Comparison of ENCODE assay signal across 1 cellular context in the genomic region with DNA sequence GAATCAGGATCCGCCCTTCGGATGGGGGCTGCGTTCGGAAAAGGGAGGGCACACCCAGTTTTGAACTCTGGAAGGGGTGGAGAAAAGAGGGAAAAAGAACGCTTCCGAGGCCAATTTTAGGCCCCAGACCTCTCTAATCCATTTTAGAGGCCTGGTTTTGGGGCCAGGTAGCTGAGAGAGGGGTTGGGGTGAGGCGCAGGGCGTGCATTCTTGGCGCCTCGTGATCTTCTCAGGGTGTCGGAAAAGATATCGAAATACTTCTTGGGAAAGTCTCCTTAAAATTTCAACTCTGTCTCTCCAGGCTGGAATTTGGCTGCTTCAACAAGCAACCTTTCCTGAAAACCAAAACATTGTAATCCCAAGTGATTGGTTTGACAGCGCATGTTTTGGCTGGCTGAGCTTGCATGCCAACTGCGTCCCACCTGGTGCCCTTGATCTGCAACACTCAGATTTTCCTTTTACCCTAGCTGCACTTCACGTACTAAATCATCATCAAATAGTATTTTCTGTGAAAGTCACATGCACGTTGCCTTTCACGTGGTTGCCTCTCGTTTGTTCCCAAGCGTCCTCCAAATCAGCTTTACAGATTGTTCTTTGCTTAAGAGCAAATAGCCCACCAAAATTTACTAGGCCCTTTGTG.
TF ChIP-seq lines count a peak whose summit lies in the region.

No MANE protein-coding gene starts in this region.

TF ChIP-seq in HepG2, 621 proteins besides CTCF, POLR2A, EP300 and RAD21 (continued from another document and continues in another):
- TF ChIP-seq, protein P1, sequence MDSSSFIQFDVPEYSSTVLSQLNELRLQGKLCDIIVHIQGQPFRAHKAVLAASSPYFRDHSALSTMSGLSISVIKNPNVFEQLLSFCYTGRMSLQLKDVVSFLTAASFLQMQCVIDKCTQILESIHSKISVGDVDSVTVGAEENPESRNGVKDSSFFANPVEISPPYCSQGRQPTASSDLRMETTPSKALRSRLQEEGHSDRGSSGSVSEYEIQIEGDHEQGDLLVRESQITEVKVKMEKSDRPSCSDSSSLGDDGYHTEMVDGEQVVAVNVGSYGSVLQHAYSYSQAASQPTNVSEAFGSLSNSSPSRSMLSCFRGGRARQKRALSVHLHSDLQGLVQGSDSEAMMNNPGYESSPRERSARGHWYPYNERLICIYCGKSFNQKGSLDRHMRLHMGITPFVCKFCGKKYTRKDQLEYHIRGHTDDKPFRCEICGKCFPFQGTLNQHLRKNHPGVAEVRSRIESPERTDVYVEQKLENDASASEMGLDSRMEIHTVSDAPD (CRISPR knock-in tag; IDR thresholded peaks at IDR 0.05): no peak
- TF ChIP-seq ZNF776 (CRISPR knock-in tag; IDR thresholded peaks at IDR 0.05): no peak
- TF ChIP-seq, protein P2, sequence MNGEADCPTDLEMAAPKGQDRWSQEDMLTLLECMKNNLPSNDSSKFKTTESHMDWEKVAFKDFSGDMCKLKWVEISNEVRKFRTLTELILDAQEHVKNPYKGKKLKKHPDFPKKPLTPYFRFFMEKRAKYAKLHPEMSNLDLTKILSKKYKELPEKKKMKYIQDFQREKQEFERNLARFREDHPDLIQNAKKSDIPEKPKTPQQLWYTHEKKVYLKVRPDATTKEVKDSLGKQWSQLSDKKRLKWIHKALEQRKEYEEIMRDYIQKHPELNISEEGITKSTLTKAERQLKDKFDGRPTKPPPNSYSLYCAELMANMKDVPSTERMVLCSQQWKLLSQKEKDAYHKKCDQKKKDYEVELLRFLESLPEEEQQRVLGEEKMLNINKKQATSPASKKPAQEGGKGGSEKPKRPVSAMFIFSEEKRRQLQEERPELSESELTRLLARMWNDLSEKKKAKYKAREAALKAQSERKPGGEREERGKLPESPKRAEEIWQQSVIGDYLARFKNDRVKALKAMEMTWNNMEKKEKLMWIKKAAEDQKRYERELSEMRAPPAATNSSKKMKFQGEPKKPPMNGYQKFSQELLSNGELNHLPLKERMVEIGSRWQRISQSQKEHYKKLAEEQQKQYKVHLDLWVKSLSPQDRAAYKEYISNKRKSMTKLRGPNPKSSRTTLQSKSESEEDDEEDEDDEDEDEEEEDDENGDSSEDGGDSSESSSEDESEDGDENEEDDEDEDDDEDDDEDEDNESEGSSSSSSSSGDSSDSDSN (CRISPR knock-in tag; IDR thresholded peaks at IDR 0.05): no peak
- TF ChIP-seq ZNF484 (CRISPR knock-in tag; IDR thresholded peaks at IDR 0.05; ENCODE audit: borderline replicate concordance, low read depth): no peak
- TF ChIP-seq TOPORS (CRISPR knock-in tag; IDR thresholded peaks at IDR 0.05): no peak
- TF ChIP-seq, protein P3, sequence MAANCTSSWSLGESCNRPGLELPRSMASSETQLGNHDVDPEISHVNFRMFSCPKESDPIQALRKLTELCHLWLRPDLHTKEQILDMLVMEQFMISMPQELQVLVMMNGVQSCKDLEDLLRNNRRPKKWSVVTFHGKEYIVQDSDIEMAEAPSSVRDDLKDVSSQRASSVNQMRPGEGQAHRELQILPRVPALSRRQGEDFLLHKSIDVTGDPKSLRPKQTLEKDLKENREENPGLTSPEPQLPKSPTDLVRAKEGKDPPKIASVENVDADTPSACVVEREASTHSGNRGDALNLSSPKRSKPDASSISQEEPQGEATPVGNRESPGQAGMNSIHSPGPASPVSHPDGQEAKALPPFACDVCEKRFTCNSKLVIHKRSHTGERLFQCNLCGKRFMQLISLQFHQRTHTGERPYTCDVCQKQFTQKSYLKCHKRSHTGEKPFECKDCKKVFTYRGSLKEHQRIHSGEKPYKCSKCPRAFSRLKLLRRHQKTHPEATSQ (CRISPR knock-in tag; IDR thresholded peaks at IDR 0.05; ENCODE audit: borderline replicate concordance): no peak
- no peak for TF ChIP-seq ZNF670 (CRISPR knock-in tag; IDR thresholded peaks at IDR 0.05; ENCODE audit: borderline replicate concordance)
- no peak for TF ChIP-seq CCAR2 (optimal IDR thresholded peaks at IDR 0.05; ENCODE audit: low read depth, low read length)
- TF ChIP-seq, protein P4, sequence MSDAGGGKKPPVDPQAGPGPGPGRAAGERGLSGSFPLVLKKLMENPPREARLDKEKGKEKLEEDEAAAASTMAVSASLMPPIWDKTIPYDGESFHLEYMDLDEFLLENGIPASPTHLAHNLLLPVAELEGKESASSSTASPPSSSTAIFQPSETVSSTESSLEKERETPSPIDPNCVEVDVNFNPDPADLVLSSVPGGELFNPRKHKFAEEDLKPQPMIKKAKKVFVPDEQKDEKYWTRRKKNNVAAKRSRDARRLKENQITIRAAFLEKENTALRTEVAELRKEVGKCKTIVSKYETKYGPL (CRISPR knock-in tag; IDR thresholded peaks at IDR 0.05): no peak
- TF ChIP-seq TP53 (CRISPR knock-in tag; conservative IDR thresholded peaks at IDR 0.05): no peak
- no peak for TF ChIP-seq AHR (CRISPR knock-in tag; IDR thresholded peaks at IDR 0.05)
- no peak for TF ChIP-seq FOXJ3 (CRISPR knock-in tag; IDR thresholded peaks at IDR 0.05; ENCODE audit: borderline replicate concordance)
- no peak for TF ChIP-seq SP140L (CRISPR knock-in tag; IDR thresholded peaks at IDR 0.05; ENCODE audit: borderline replicate concordance)
- TF ChIP-seq, protein P5, sequence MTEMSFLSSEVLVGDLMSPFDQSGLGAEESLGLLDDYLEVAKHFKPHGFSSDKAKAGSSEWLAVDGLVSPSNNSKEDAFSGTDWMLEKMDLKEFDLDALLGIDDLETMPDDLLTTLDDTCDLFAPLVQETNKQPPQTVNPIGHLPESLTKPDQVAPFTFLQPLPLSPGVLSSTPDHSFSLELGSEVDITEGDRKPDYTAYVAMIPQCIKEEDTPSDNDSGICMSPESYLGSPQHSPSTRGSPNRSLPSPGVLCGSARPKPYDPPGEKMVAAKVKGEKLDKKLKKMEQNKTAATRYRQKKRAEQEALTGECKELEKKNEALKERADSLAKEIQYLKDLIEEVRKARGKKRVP (CRISPR knock-in tag; IDR thresholded peaks at IDR 0.05): no peak
- no peak for TF ChIP-seq HOXA5 (CRISPR knock-in tag; IDR thresholded peaks at IDR 0.05)
- TF ChIP-seq ZNF737 (CRISPR knock-in tag; IDR thresholded peaks at IDR 0.05; ENCODE audit: borderline replicate concordance): no peak
- no peak for TF ChIP-seq NONO (IDR thresholded peaks at IDR 0.05)
- TF ChIP-seq NONO (CRISPR knock-in tag; conservative IDR thresholded peaks at IDR 0.05): no peak
- TF ChIP-seq ZNF629 (CRISPR knock-in tag; conservative IDR thresholded peaks at IDR 0.05): no peak
- TF ChIP-seq, protein P6, sequence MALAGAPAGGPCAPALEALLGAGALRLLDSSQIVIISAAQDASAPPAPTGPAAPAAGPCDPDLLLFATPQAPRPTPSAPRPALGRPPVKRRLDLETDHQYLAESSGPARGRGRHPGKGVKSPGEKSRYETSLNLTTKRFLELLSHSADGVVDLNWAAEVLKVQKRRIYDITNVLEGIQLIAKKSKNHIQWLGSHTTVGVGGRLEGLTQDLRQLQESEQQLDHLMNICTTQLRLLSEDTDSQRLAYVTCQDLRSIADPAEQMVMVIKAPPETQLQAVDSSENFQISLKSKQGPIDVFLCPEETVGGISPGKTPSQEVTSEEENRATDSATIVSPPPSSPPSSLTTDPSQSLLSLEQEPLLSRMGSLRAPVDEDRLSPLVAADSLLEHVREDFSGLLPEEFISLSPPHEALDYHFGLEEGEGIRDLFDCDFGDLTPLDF (CRISPR knock-in tag; IDR thresholded peaks at IDR 0.05): no peak
- TF ChIP-seq FIP1L1 (IDR thresholded peaks at IDR 0.05; ENCODE audit: borderline replicate concordance, insufficient read depth, low read depth, low read length): no peak
- no peak for TF ChIP-seq SMAD3 (CRISPR knock-in tag; IDR thresholded peaks at IDR 0.05)
- no peak for TF ChIP-seq GATAD2A (CRISPR knock-in tag; IDR thresholded peaks at IDR 0.05)
- no peak for TF ChIP-seq SPEN (CRISPR knock-in tag; IDR thresholded peaks at IDR 0.05; ENCODE audit: low read depth)
- TF ChIP-seq, protein P7, sequence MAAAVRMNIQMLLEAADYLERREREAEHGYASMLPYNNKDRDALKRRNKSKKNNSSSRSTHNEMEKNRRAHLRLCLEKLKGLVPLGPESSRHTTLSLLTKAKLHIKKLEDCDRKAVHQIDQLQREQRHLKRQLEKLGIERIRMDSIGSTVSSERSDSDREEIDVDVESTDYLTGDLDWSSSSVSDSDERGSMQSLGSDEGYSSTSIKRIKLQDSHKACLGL (CRISPR knock-in tag; IDR thresholded peaks at IDR 0.05): no peak
- no peak for TF ChIP-seq ZNF530 (CRISPR knock-in tag; IDR thresholded peaks at IDR 0.05; ENCODE audit: low read depth)
- TF ChIP-seq KLF6 (CRISPR knock-in tag; IDR thresholded peaks at IDR 0.05): no peak
- no peak for TF ChIP-seq ZSCAN31 (CRISPR knock-in tag; IDR thresholded peaks at IDR 0.05; ENCODE audit: low read depth)
- no peak for TF ChIP-seq ZFP41 (CRISPR knock-in tag; IDR thresholded peaks at IDR 0.05; ENCODE audit: borderline replicate concordance)
- no peak for TF ChIP-seq ZNF460 (CRISPR knock-in tag; IDR thresholded peaks at IDR 0.05; ENCODE audit: borderline replicate concordance)
- no peak for TF ChIP-seq CBX5 (CRISPR knock-in tag; IDR thresholded peaks at IDR 0.05; ENCODE audit: borderline replicate concordance)
- TF ChIP-seq POGZ (CRISPR knock-in tag; IDR thresholded peaks at IDR 0.05): no peak
- TF ChIP-seq ZNF430 (CRISPR knock-in tag; IDR thresholded peaks at IDR 0.05): 0 out of 2 replicates have a peak, but pooled peaks have one; percentile 10
- TF ChIP-seq NCOA5 (CRISPR knock-in tag; IDR thresholded peaks at IDR 0.05): no peak
- TF ChIP-seq, protein P8, sequence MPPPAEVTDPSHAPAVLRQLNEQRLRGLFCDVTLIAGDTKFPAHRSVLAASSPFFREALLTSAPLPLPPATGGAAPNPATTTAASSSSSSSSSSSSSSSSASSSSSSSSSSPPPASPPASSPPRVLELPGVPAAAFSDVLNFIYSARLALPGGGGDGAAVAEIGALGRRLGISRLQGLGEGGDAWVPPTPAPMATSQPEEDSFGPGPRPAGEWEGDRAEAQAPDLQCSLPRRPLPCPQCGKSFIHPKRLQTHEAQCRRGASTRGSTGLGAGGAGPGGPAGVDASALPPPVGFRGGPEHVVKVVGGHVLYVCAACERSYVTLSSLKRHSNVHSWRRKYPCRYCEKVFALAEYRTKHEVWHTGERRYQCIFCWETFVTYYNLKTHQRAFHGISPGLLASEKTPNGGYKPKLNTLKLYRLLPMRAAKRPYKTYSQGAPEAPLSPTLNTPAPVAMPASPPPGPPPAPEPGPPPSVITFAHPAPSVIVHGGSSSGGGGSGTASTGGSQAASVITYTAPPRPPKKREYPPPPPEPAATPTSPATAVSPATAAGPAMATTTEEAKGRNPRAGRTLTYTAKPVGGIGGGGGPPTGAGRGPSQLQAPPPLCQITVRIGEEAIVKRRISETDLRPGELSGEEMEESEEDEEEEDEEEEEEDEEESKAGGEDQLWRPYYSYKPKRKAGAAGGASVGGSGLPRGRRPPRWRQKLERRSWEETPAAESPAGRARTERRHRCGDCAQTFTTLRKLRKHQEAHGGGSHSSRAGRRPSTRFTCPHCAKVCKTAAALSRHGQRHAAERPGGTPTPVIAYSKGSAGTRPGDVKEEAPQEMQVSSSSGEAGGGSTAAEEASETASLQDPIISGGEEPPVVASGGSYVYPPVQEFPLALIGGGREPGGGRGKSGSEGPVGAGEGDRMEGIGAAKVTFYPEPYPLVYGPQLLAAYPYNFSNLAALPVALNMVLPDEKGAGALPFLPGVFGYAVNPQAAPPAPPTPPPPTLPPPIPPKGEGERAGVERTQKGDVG (CRISPR knock-in tag; IDR thresholded peaks at IDR 0.05; ENCODE audit: borderline replicate concordance): no peak
- TF ChIP-seq SRSF1 (optimal IDR thresholded peaks at IDR 0.05; ENCODE audit: low read depth, low read length): no peak
- TF ChIP-seq PHF21A (CRISPR knock-in tag; IDR thresholded peaks at IDR 0.05): no peak; the same call in 1 of the 2 replicates
- TF ChIP-seq NFE2L1 (CRISPR knock-in tag; IDR thresholded peaks at IDR 0.05; ENCODE audit: borderline replicate concordance): no peak
- no peak for TF ChIP-seq ARNT2 (CRISPR knock-in tag; IDR thresholded peaks at IDR 0.05; ENCODE audit: low read depth)
- no peak for TF ChIP-seq SIN3B (IDR thresholded peaks at IDR 0.05; ENCODE audit: low read length)
- TF ChIP-seq, protein P9, sequence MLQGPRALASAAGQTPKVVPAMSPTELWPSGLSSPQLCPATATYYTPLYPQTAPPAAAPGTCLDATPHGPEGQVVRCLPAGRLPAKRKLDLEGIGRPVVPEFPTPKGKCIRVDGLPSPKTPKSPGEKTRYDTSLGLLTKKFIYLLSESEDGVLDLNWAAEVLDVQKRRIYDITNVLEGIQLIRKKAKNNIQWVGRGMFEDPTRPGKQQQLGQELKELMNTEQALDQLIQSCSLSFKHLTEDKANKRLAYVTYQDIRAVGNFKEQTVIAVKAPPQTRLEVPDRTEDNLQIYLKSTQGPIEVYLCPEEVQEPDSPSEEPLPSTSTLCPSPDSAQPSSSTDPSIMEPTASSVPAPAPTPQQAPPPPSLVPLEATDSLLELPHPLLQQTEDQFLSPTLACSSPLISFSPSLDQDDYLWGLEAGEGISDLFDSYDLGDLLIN (CRISPR knock-in tag; IDR thresholded peaks at IDR 0.05; ENCODE audit: borderline replicate concordance): no peak
- no peak for TF ChIP-seq ZKSCAN1 (IDR thresholded peaks at IDR 0.05; ENCODE audit: low read length)
- TF ChIP-seq FOXC1 (CRISPR knock-in tag; IDR thresholded peaks at IDR 0.05; ENCODE audit: borderline replicate concordance): no peak
- TF ChIP-seq ZNF878 (CRISPR knock-in tag; IDR thresholded peaks at IDR 0.05): no peak
- TF ChIP-seq ZNF879 (CRISPR knock-in tag; IDR thresholded peaks at IDR 0.05): no peak; the same call in 1 of the 2 replicates
- TF ChIP-seq IRF2 (CRISPR knock-in tag; IDR thresholded peaks at IDR 0.05): no peak
- TF ChIP-seq ZSCAN9 (CRISPR knock-in tag; IDR thresholded peaks at IDR 0.05; ENCODE audit: borderline replicate concordance): 0 out of 2 replicates have a peak, but pooled peaks have one; percentile 6
- TF ChIP-seq PAF1 (CRISPR knock-in tag; IDR thresholded peaks at IDR 0.05): no peak
- TF ChIP-seq MAFG (CRISPR knock-in tag; IDR thresholded peaks at IDR 0.05): no peak
- no peak for TF ChIP-seq ZNF138 (CRISPR knock-in tag; IDR thresholded peaks at IDR 0.05; ENCODE audit: low read depth)
- TF ChIP-seq ZNF616 (CRISPR knock-in tag; IDR thresholded peaks at IDR 0.05; ENCODE audit: low read depth): no peak; the same call in 1 of the 2 replicates
- TF ChIP-seq ZNF230 (CRISPR knock-in tag; IDR thresholded peaks at IDR 0.05): no peak; the same call in 1 of the 2 replicates
- TF ChIP-seq, protein P10, sequence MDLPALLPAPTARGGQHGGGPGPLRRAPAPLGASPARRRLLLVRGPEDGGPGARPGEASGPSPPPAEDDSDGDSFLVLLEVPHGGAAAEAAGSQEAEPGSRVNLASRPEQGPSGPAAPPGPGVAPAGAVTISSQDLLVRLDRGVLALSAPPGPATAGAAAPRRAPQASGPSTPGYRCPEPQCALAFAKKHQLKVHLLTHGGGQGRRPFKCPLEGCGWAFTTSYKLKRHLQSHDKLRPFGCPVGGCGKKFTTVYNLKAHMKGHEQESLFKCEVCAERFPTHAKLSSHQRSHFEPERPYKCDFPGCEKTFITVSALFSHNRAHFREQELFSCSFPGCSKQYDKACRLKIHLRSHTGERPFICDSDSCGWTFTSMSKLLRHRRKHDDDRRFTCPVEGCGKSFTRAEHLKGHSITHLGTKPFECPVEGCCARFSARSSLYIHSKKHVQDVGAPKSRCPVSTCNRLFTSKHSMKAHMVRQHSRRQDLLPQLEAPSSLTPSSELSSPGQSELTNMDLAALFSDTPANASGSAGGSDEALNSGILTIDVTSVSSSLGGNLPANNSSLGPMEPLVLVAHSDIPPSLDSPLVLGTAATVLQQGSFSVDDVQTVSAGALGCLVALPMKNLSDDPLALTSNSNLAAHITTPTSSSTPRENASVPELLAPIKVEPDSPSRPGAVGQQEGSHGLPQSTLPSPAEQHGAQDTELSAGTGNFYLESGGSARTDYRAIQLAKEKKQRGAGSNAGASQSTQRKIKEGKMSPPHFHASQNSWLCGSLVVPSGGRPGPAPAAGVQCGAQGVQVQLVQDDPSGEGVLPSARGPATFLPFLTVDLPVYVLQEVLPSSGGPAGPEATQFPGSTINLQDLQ (CRISPR knock-in tag; IDR thresholded peaks at IDR 0.05): peak; percentile 89
